ENCODE assay signal across 8 cellular contexts in the genomic region with DNA sequence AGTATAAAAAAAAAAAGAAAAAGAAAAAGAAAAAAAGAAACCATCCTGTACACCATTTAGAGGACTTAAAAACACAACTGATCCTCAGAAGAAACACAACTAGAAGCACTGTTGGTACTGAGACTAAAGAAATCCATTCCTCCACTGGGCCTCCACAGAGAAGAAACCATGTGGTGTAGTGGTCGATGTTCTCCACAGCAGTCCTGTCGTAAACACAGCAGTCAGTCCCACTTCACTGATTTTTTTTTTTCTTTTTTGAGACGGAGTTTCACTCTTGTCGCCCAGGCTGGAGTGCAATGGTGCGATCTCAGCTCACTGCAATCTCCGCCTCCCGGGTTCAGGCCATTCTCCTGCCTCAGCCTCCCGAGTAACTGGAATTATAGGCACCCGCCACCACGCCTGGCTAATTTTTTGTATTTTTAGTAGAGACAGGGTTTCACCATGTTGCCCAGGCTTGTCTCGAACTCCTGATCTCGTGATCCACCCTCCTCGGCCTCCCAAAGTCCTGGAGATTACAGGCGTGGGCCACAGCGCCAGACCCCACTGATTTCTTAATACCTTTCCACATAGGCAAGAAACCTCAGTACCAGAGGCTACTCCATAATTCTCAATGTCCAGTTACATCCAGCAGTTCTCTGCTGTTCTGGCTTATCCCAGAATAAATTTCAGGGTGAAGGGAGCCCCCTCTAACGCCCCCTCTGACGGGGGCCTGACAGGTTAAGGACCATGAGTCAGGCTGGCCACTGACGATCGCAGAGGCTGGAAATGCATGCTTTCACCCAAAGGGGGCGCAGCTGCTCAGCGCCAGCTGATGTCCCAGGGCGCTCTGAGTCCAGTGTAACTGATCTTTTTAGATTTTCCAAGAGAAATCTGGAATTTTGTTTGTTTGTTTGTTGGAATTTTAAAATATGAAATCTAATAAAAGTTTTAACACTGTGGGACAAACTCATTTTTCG. TPM values are rescaled to one million over a fixed set of nuclear protein-coding genes. Genes with fewer than 3 reads are reported as not detected.
DNase-seq lines count a peak whose midpoint lies in the region; ATAC-seq and TF ChIP-seq lines count a peak whose summit lies in the region.

No MANE protein-coding gene starts in this region.

- DNase-seq in CD8-positive, alpha-beta T cell = no peak
- peak; percentile 46 for DNase-seq in activated CD4-positive, alpha-beta memory T cell treated with anti-CD3 and anti-CD28 coated beads for 36 hours
- DNase-seq in Right ventricle myocardium superior (peak; percentile 67), sigmoid colon (peak; percentile 67)

- no peak overlapping the region for H3K4me3 ChIP-seq in CD8-positive, alpha-beta T cell (ENCODE audit: low read depth, low read length)
- H3K4me3 ChIP-seq in sigmoid colon = peak overlapping the region in 3 of 4 donors; percentile 11 to 33 (median 27)

- no peak overlapping the region for H3K27ac Mint-ChIP-seq in CD8-positive, alpha-beta T cell
- H3K27ac Mint-ChIP-seq in activated CD4-positive, alpha-beta memory T cell treated with anti-CD3 and anti-CD28 coated beads for 36 hours = no peak overlapping the region

- no peaks in the 10 kb centered on the region for H3K9me3 ChIP-seq in CD8-positive, alpha-beta T cell (ENCODE audit: low read length)
- no peaks in the 10 kb centered on the region for H3K9me3 ChIP-seq in sigmoid colon

- H3K36me3 ChIP-seq in CD8-positive, alpha-beta T cell (ENCODE audit: insufficient read depth, low read length) = no peaks in the 10 kb centered on the region
- no peaks in the 10 kb centered on the region for H3K36me3 ChIP-seq in sigmoid colon

- ATAC-seq in CD8-positive, alpha-beta T cell = no peak
- ATAC-seq in HG03175 (IDR thresholded peaks at IDR 0.05; ENCODE audit: unreplicated experiment) = peak; percentile 45
- peak; percentile 94 for ATAC-seq in Right ventricle myocardium superior (ENCODE audit: poor library complexity)
- ATAC-seq in GM21423 (IDR thresholded peaks at IDR 0.05; ENCODE audit: unreplicated experiment) = no peak
- ATAC-seq in HG03139 (IDR thresholded peaks at IDR 0.05; ENCODE audit: unreplicated experiment) = no peak
- ATAC-seq in GM18870 (IDR thresholded peaks at IDR 0.05; ENCODE audit: unreplicated experiment) = no peak

- no peaks in the 10 kb centered on the region for H3K36me3 Mint-ChIP-seq in CD8-positive, alpha-beta T cell
- no peaks in the 10 kb centered on the region for H3K36me3 Mint-ChIP-seq in activated CD4-positive, alpha-beta memory T cell treated with anti-CD3 and anti-CD28 coated beads for 36 hours

- POLR2A ChIA-PET in CD8-positive, alpha-beta T cell (lab: Charles Lee) = no interaction called here
- POLR2A ChIA-PET in activated CD4-positive, alpha-beta memory T cell treated with anti-CD3 and anti-CD28 coated beads for 36 hours (lab: Charles Lee) = no interaction called here

- no peaks in the 10 kb centered on the region for H3K4me1 Mint-ChIP-seq in CD8-positive, alpha-beta T cell (ENCODE audit: low read depth)
- peaks cover 2% of the 10 kb centered on the region for H3K4me1 Mint-ChIP-seq in activated CD4-positive, alpha-beta memory T cell treated with anti-CD3 and anti-CD28 coated beads for 36 hours (ENCODE audit: low read depth)

- no peaks in the 10 kb centered on the region for H3K9me3 Mint-ChIP-seq in CD8-positive, alpha-beta T cell
- H3K9me3 Mint-ChIP-seq in activated CD4-positive, alpha-beta memory T cell treated with anti-CD3 and anti-CD28 coated beads for 36 hours = no peaks in the 10 kb centered on the region

- H3K4me3 Mint-ChIP-seq in CD8-positive, alpha-beta T cell = no peak overlapping the region
- no peak overlapping the region for H3K4me3 Mint-ChIP-seq in activated CD4-positive, alpha-beta memory T cell treated with anti-CD3 and anti-CD28 coated beads for 36 hours

- intact Hi-C loops in CD8-positive, alpha-beta T cell (cut with DNase I, micrococcal nuclease) = no loop called here
- intact Hi-C loops in activated CD4-positive, alpha-beta memory T cell treated with anti-CD3 and anti-CD28 coated beads for 36 hours (cut with micrococcal nuclease) = no loop called here
- intact Hi-C loops in Right ventricle myocardium superior (cut with DNase I) = no loop called here
- intact Hi-C loops in sigmoid colon (cut with DNase I) = no loop called here

- CTCF ChIA-PET in CD8-positive, alpha-beta T cell (lab: Charles Lee) = interaction anchor here (0.7 to 0.9 kb wide), 2 partner anchors 11 to 139 kb away, joined by 3 read pairs; no protein-coding TSS in a partner anchor
- CTCF ChIA-PET in activated CD4-positive, alpha-beta memory T cell treated with anti-CD3 and anti-CD28 coated beads for 36 hours (lab: Charles Lee) = interaction anchor here (0.6 to 1.3 kb wide), 7 partner anchors 8 to 381 kb away, joined by 3 to 5 read pairs (median 3); partner anchors contain the start of gene FRA10AC1

- TF ChIP-seq EP300 in sigmoid colon (IDR thresholded peaks at IDR 0.05) = no peak

- WGBS in sigmoid colon, 2 donors = 40 to 59% methylated on average over 23 of the region's 23 CpGs

- H3K4me1 ChIP-seq in CD8-positive, alpha-beta T cell (ENCODE audit: insufficient read depth, low read length) = no peaks in the 10 kb centered on the region
- H3K4me1 ChIP-seq in sigmoid colon = peaks cover 0 to 9% (median 7%) of the 10 kb centered on the region in 4 donors

- no peak for TF ChIP-seq POLR2A in sigmoid colon (IDR thresholded peaks at IDR 0.05)

- TF ChIP-seq CTCF in CD8-positive, alpha-beta T cell (IDR thresholded peaks at IDR 0.05) = peak; percentile 36
- TF ChIP-seq CTCF in sigmoid colon (IDR thresholded peaks at IDR 0.05) = peak; percentile 26 to 72 (median 66)

- H3K27ac ChIP-seq in CD8-positive, alpha-beta T cell (ENCODE audit: low read depth, low read length) = no peak overlapping the region
- no peak overlapping the region for H3K27ac ChIP-seq in sigmoid colon

- no peaks in the 10 kb centered on the region for H3K27me3 ChIP-seq in CD8-positive, alpha-beta T cell (ENCODE audit: insufficient read depth, low read length)
- no peaks in the 10 kb centered on the region for H3K27me3 ChIP-seq in sigmoid colon

- peaks cover 5% of the 10 kb centered on the region for H3K27me3 Mint-ChIP-seq in CD8-positive, alpha-beta T cell (ENCODE audit: low read depth)
- H3K27me3 Mint-ChIP-seq in activated CD4-positive, alpha-beta memory T cell treated with anti-CD3 and anti-CD28 coated beads for 36 hours = peaks cover 10% of the 10 kb centered on the region

RNA-seq across cellular contexts. Expression of gene FFAR4, which starts 24.8 kb away (rescaled TPM):
- total RNA-seq in CD8-positive, alpha-beta T cell = not detected
- not detected for total RNA-seq in activated CD4-positive, alpha-beta memory T cell treated with anti-CD3 and anti-CD28 coated beads for 36 hours
- total RNA-seq in Right ventricle myocardium superior (0.16 TPM), sigmoid colon (under 1 TPM in 3 of 4 donors, not detected in 1; 0.36 to 0.99 (median 0.55) TPM)
- polyA plus RNA-seq in sigmoid colon = 10 to 100 TPM in 1 of 3 donors, 1 to 10 TPM in 2; 5.5 to 17.9 (median 8.4) TPM

RNA-seq across cellular contexts. Expression of gene CEP55, which starts 45.3 kb away (rescaled TPM):
- total RNA-seq in CD8-positive, alpha-beta T cell = under 1 TPM in 1 of 2 experiments, not detected in 1; 0.16 TPM
- total RNA-seq in activated CD4-positive, alpha-beta memory T cell treated with anti-CD3 and anti-CD28 coated beads for 36 hours = 10 to 100 TPM; 88.0 to 91.3 TPM
- total RNA-seq in Right ventricle myocardium superior = 0.59 TPM
- 1 to 10 TPM in 2 of 4 donors, not detected in 2; 1.4 to 1.5 TPM for total RNA-seq in sigmoid colon
- polyA plus RNA-seq in sigmoid colon = 10 to 100 TPM in 1 of 3 donors, 1 to 10 TPM in 2; 1.8 to 18.2 (median 6.2) TPM

RNA-seq across cellular contexts. Expression of gene RBP4, which starts 59.4 kb away (rescaled TPM):
- total RNA-seq in CD8-positive, alpha-beta T cell = not detected
- total RNA-seq in activated CD4-positive, alpha-beta memory T cell treated with anti-CD3 and anti-CD28 coated beads for 36 hours = not detected
- total RNA-seq in Right ventricle myocardium superior (4.9 TPM), sigmoid colon (10 to 100 TPM in 1 of 4 donors, 1 to 10 TPM in 1, not detected in 2; 3.9 to 16.8 TPM)
- 10 to 100 TPM in 1 of 3 donors, 1 to 10 TPM in 2; 3.0 to 21.5 (median 4.2) TPM for polyA plus RNA-seq in sigmoid colon

RNA-seq across cellular contexts. Expression of gene MYOF, which starts 59.5 kb away (rescaled TPM):
- not detected for total RNA-seq in CD8-positive, alpha-beta T cell
- total RNA-seq in activated CD4-positive, alpha-beta memory T cell treated with anti-CD3 and anti-CD28 coated beads for 36 hours = 10 to 100 TPM; 49.3 to 49.7 TPM
- total RNA-seq in Right ventricle myocardium superior (30.4 TPM), sigmoid colon (10 to 100 TPM; 33.6 to 83.4 (median 70.2) TPM)
- 10 to 100 TPM; 12.6 to 36.3 (median 18.5) TPM for polyA plus RNA-seq in sigmoid colon

Comparison
In these comparisons a context has a peak if more than half of its experiments do, and no peak if none do; other contexts are left out.
1. ATAC-seq: peak in HG03175 (single experiment) and Right ventricle myocardium superior (single experiment); none in CD8-positive, alpha-beta T cell (single experiment), GM21423 (single experiment), HG03139 (single experiment) and GM18870 (single experiment).
2. DNase-seq: peak in activated CD4-positive, alpha-beta memory T cell treated with anti-CD3 and anti-CD28 coated beads for 36 hours (single experiment), Right ventricle myocardium superior (single experiment) and sigmoid colon (single experiment); none in CD8-positive, alpha-beta T cell (0 of 7).
3. RNA of gene CEP55, which starts 45.3 kb away (total RNA-seq): 88.0 to 91.3 TPM in activated CD4-positive, alpha-beta memory T cell treated with anti-CD3 and anti-CD28 coated beads for 36 hours; 1.4 to 1.5 TPM in sigmoid colon, 0.59 TPM in Right ventricle myocardium superior (single experiment) and 0.16 TPM in CD8-positive, alpha-beta T cell; every median in the first group is over 10 times any median in the second.